Comparison of ENCODE assay signal across 21 cellular contexts in the genomic region with DNA sequence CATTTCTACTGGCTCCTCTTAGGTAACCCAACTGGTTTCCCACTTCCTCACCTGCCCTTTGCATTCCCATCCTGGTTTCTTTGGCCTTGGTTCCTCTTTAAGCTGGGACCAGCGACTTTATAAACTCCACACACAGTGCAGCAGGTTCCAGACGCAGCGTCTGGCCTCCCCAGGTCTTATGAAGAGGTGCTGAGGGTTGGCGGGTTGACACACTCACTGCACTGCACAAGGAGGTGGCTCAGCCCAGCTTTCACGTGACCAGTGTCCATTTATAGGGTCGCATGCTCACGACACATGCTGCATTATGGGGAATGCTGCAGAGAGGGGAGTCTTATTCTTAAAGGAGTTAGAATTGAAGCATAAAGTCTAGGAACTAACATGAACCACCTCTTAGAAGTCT.
DNase-seq lines count a peak whose midpoint lies in the region; ATAC-seq, FAIRE-seq and TF ChIP-seq lines count a peak whose summit lies in the region.
"Had no signal": no experiment of that assay in that cellular context is flagged by ENCODE, and none has a peak within 500 bp of the region (broad histone marks: within the 10 kb centered on the region; RNA-seq: fewer than 3 reads in every experiment).

No MANE protein-coding gene starts in this region.

- BruUV-seq in Caco-2 (replicated peaks; lab: Mats Ljungman, UMichigan) (no TSS peak), PC-3 (replicated peaks; lab: Mats Ljungman, UMichigan) (no TSS peak)

- H3K4me3 ChIP-seq in Caco-2 (ENCODE audit: low read depth, low read length) (no peak overlapping the region), PC-3 (ENCODE audit: low read length) (no peak overlapping the region)
- H3K4me3 ChIP-seq: GM23248 had no signal

- no peak for DNase-seq in Caco-2
- DNase-seq in mesothelial cell of epicardium (ENCODE audit: low spot score in 2 of 2, unreplicated experiment in 2 of 2) = no peak
- no peak for DNase-seq in stimulated activated naive B cell treated with anti-CD40 and anti-IgM and Interleukin-4, amounts not matched to agents 10 μg/mL and 1 μg/mL and 100 μg/mL, for 72 hours
- DNase-seq in PC-3 = no peak
- DNase-seq in GF-D8 (lab: John Stamatoyannopoulos, UW) = no peak
- no peak for DNase-seq in H54 (ENCODE audit: insufficient read length, low spot score)
- DNase-seq: CD4-positive, CD25-positive, alpha-beta regulatory T cell; DMS79; GM23248; HCEC 1CT; NCI-H1105 treated with DMSO at 0.1 percent for 48 hours; NCI-H1694; NCI-H2081 treated with DMSO at 0.1 percent for 48 hours; NCI-H446 treated with DMSO at 0.1 percent for 48 hours; NCI-H526 treated with DMSO at 0.1 percent for 48 hours; Right ventricle myocardium superior; SW 1271 had no signal

- H3K9me3 Mint-ChIP-seq in Caco-2 (ENCODE audit: unreplicated experiment) = no peaks in the 10 kb centered on the region
- no peaks in the 10 kb centered on the region for H3K9me3 Mint-ChIP-seq in dendritic cell treated with granulocyte-macrophage colony-stimulating factor and Interleukin-4, amounts not matched to agents 40 ng/mL and 50 ng/mL, for 4 days
- H3K9me3 Mint-ChIP-seq in mesothelial cell of epicardium = no peaks in the 10 kb centered on the region
- no peaks in the 10 kb centered on the region for H3K9me3 Mint-ChIP-seq in stimulated activated naive B cell treated with anti-CD40 and anti-IgM and Interleukin-4, amounts not matched to agents 10 μg/mL and 1 μg/mL and 100 μg/mL, for 72 hours
- H3K9me3 Mint-ChIP-seq: IgD-negative memory B cell had no signal

- no peaks in the 10 kb centered on the region for H3K27me3 ChIP-seq in Caco-2 (replicated peaks; ENCODE audit: control insufficient read depth, insufficient read depth, low read length)
- no peaks in the 10 kb centered on the region for H3K27me3 ChIP-seq in PC-3 (ENCODE audit: low read length)

- no peaks in the 10 kb centered on the region for H3K27me3 Mint-ChIP-seq in Caco-2 (ENCODE audit: insufficient read depth, unreplicated experiment)
- no peaks in the 10 kb centered on the region for H3K27me3 Mint-ChIP-seq in dendritic cell treated with granulocyte-macrophage colony-stimulating factor and Interleukin-4, amounts not matched to agents 40 ng/mL and 50 ng/mL, for 4 days
- H3K27me3 Mint-ChIP-seq in mesothelial cell of epicardium (ENCODE audit: low read depth) = no peaks in the 10 kb centered on the region
- no peaks in the 10 kb centered on the region for H3K27me3 Mint-ChIP-seq in stimulated activated naive B cell treated with anti-CD40 and anti-IgM and Interleukin-4, amounts not matched to agents 10 μg/mL and 1 μg/mL and 100 μg/mL, for 72 hours
- H3K27me3 Mint-ChIP-seq: B cell; CD4-positive, CD25-positive, alpha-beta regulatory T cell; IgD-negative memory B cell had no signal

- ATAC-seq in stimulated activated naive B cell treated with anti-CD40 and anti-IgM and Interleukin-4, amounts not matched to agents 10 μg/mL and 1 μg/mL and 100 μg/mL, for 72 hours (replicated peaks) = peak; percentile 19 to 45
- ATAC-seq in PC-3 = no peak

- H3K27ac Mint-ChIP-seq in Caco-2 (ENCODE audit: unreplicated experiment) (peak overlapping the region; percentile 18), mesothelial cell of epicardium (peak overlapping the region; percentile 75)
- H3K27ac Mint-ChIP-seq in dendritic cell treated with granulocyte-macrophage colony-stimulating factor and Interleukin-4, amounts not matched to agents 40 ng/mL and 50 ng/mL, for 4 days = peak overlapping the region; percentile 45
- H3K27ac Mint-ChIP-seq in stimulated activated naive B cell treated with anti-CD40 and anti-IgM and Interleukin-4, amounts not matched to agents 10 μg/mL and 1 μg/mL and 100 μg/mL, for 72 hours = peak overlapping the region; percentile 10
- H3K27ac Mint-ChIP-seq: B cell; CD4-positive, CD25-positive, alpha-beta regulatory T cell had no signal

- H3K4me2 ChIP-seq in PC-3 (ENCODE audit: low read length) = no peak overlapping the region

- H3K4me1 Mint-ChIP-seq in Caco-2 (ENCODE audit: low read depth, unreplicated experiment) (peaks cover 41% of the 10 kb centered on the region), mesothelial cell of epicardium (peaks cover 20% of the 10 kb centered on the region)
- peaks cover 36% of the 10 kb centered on the region for H3K4me1 Mint-ChIP-seq in dendritic cell treated with granulocyte-macrophage colony-stimulating factor and Interleukin-4, amounts not matched to agents 40 ng/mL and 50 ng/mL, for 4 days (ENCODE audit: low read depth)
- peaks cover 14 to 23% of the 10 kb centered on the region in 2 donors for H3K4me1 Mint-ChIP-seq in stimulated activated naive B cell treated with anti-CD40 and anti-IgM and Interleukin-4, amounts not matched to agents 10 μg/mL and 1 μg/mL and 100 μg/mL, for 72 hours
- H3K4me1 Mint-ChIP-seq: CD4-positive, CD25-positive, alpha-beta regulatory T cell had no signal

- no peaks in the 10 kb centered on the region for H3K9me2 ChIP-seq in PC-3 (replicated peaks; ENCODE audit: low read length)

- no peak for FAIRE-seq in H54 (lab: Jason Lieb, UNC)
- FAIRE-seq: A204.1 had no signal

- H3K9ac ChIP-seq in PC-3 (ENCODE audit: low read length) = no peak overlapping the region

- H2AFZ ChIP-seq in PC-3 (ENCODE audit: low read length) = no peak overlapping the region
- H2AFZ ChIP-seq: GM23248 had no signal

- H3K79me2 ChIP-seq in PC-3 (ENCODE audit: low read length) = peaks cover 56% of the 10 kb centered on the region

- no peak overlapping the region for H3K27ac ChIP-seq in PC-3 (ENCODE audit: low read length)
- H3K27ac ChIP-seq: GM23248 had no signal

- H3K4me3 Mint-ChIP-seq in Caco-2 (ENCODE audit: unreplicated experiment) (no peak overlapping the region), mesothelial cell of epicardium (no peak overlapping the region)
- no peak overlapping the region for H3K4me3 Mint-ChIP-seq in dendritic cell treated with granulocyte-macrophage colony-stimulating factor and Interleukin-4, amounts not matched to agents 40 ng/mL and 50 ng/mL, for 4 days
- no peak overlapping the region for H3K4me3 Mint-ChIP-seq in stimulated activated naive B cell treated with anti-CD40 and anti-IgM and Interleukin-4, amounts not matched to agents 10 μg/mL and 1 μg/mL and 100 μg/mL, for 72 hours
- H3K4me3 Mint-ChIP-seq: B cell; CD4-positive, CD25-positive, alpha-beta regulatory T cell; IgD-negative memory B cell had no signal

- CTCF ChIA-PET in Caco-2 (lab: Charles Lee) (no interaction called here), PC-3 (lab: Charles Lee) (no interaction called here)

- TF ChIP-seq POLR2A in H54 (IDR thresholded peaks at IDR 0.05; ENCODE audit: low read depth, low read length) = no peak

- TF ChIP-seq CTCF in Caco-2 (IDR thresholded peaks at IDR 0.05; ENCODE audit: insufficient read depth in 1 of 2, low read depth in 1 of 2, low read length in 1 of 2, severe bottlenecking in 1 of 2, unreplicated experiment in 1 of 2) (no peak), mesothelial cell of epicardium (IDR thresholded peaks at IDR 0.05; ENCODE audit: unreplicated experiment) (no peak), PC-3 (conservative IDR thresholded peaks at IDR 0.05; ENCODE audit: low read depth, low read length) (no peak)

- H3K9me3 ChIP-seq in Caco-2 (no peaks in the 10 kb centered on the region), PC-3 (ENCODE audit: low read length) (no peaks in the 10 kb centered on the region)

- POLR2A ChIA-PET in Caco-2 (lab: Charles Lee) (no interaction called here), PC-3 (lab: Charles Lee; ENCODE audit: unreplicated experiment) (no interaction called here)

- H3K36me3 Mint-ChIP-seq in Caco-2 (ENCODE audit: insufficient read depth, unreplicated experiment) (peaks cover 36% of the 10 kb centered on the region), mesothelial cell of epicardium (peaks cover 6% of the 10 kb centered on the region)
- no peaks in the 10 kb centered on the region for H3K36me3 Mint-ChIP-seq in dendritic cell treated with granulocyte-macrophage colony-stimulating factor and Interleukin-4, amounts not matched to agents 40 ng/mL and 50 ng/mL, for 4 days (ENCODE audit: low read depth)
- no peaks in the 10 kb centered on the region for H3K36me3 Mint-ChIP-seq in stimulated activated naive B cell treated with anti-CD40 and anti-IgM and Interleukin-4, amounts not matched to agents 10 μg/mL and 1 μg/mL and 100 μg/mL, for 72 hours
- H3K36me3 Mint-ChIP-seq: CD4-positive, CD25-positive, alpha-beta regulatory T cell had no signal

- intact Hi-C loops in Caco-2 (cut with micrococcal nuclease; ENCODE audit: unreplicated experiment) = no loop called here
- intact Hi-C loops in dendritic cell treated with granulocyte-macrophage colony-stimulating factor and Interleukin-4, amounts not matched to agents 40 ng/mL and 50 ng/mL, for 4 days (cut with micrococcal nuclease) = no loop called here
- intact Hi-C loops in PC-3 (cut with micrococcal nuclease) = no loop called here

- H3F3A ChIP-seq in PC-3 (ENCODE audit: low read length, unreplicated experiment) = no peaks in the 10 kb centered on the region

- H3K4me1 ChIP-seq in Caco-2 (peaks cover 35% of the 10 kb centered on the region), PC-3 (ENCODE audit: insufficient read depth, low read length) (no peaks in the 10 kb centered on the region)

- no peaks in the 10 kb centered on the region for H4K20me1 ChIP-seq in PC-3 (ENCODE audit: low read length)

- H3K36me3 ChIP-seq in Caco-2 (ENCODE audit: control insufficient read depth, insufficient read depth, low read length) (no peaks in the 10 kb centered on the region), PC-3 (ENCODE audit: low read depth, low read length) (no peaks in the 10 kb centered on the region)

Comparison
In these comparisons a context has a peak if more than half of its experiments do, and no peak if none do; other contexts are left out.
1. H3K27ac Mint-ChIP-seq: peak in every context shown above with its lines; median percentile 75 in mesothelial cell of epicardium; 45 in dendritic cell treated with granulocyte-macrophage colony-stimulating factor and Interleukin-4, amounts not matched to agents 40 ng/mL and 50 ng/mL, for 4 days; 18 in Caco-2; 10 in stimulated activated naive B cell treated with anti-CD40 and anti-IgM and Interleukin-4, amounts not matched to agents 10 μg/mL and 1 μg/mL and 100 μg/mL, for 72 hours.